In the genomic region with DNA sequence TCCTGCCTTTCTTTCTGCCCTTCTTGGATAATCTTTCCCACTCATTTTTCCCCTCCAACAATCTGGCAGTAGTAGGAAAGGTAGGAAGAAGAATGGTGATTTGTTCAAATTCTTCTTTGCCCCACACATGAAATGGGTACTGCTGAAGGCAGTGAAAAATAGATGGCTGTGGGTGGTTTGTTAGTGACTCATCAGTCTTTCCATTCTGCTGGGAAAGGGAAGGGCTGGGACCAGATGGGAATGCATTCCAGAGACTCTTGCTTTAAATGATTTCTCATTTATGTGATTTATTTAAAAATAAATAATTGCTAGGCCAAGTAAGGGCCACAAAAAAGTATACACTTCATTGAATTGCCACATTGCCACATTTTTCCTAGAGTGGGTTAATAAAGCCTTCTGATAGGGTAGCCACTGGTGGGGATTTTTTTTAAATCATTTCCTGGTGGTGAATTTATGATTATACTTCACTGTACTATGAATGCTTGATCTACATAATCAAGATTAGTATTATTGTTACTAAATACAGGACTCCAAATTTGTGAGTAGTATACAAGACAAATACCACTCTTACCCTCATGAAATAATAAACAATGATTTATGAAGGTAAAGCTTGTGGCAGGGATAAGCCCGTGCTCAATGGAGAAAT, we compare ENCODE assay signal across 9 cellular contexts.
DNase-seq lines count a peak whose midpoint lies in the region; ATAC-seq and TF ChIP-seq lines count a peak whose summit lies in the region.
"Had no signal": no experiment of that assay in that cellular context is flagged by ENCODE, and none has a peak within 500 bp of the region (broad histone marks: within the 10 kb centered on the region; RNA-seq: fewer than 3 reads in every experiment).

No MANE protein-coding gene starts in this region.

- peaks cover 5 to 8% of the 10 kb centered on the region in 2 donors for H3K4me1 Mint-ChIP-seq in stimulated activated naive B cell treated with anti-CD40 and anti-IgM and Interleukin-4, amounts not matched to agents 10 μg/mL and 1 μg/mL and 100 μg/mL, for 72 hours

- DNase-seq in EL (peak; percentile 93), SW 1271 (lab: John Stamatoyannopoulos, UW) (peak; percentile 48 to 86), foreskin keratinocyte (peak; percentile 71 to 83), putamen (ENCODE audit: low spot score) (peak; percentile 59), T-helper 2 cell (no peak)
- DNase-seq in stimulated activated naive B cell treated with anti-CD40 and anti-IgM and Interleukin-4, amounts not matched to agents 10 μg/mL and 1 μg/mL and 100 μg/mL, for 72 hours = no peak
- DNase-seq: activated T-cell treated with anti-CD3 and anti-CD28 coated beads, Interleukin-2, amount 50 U/mL, for 24 hours had no signal

- ATAC-seq in foreskin keratinocyte (peak; percentile 95), GM18873 (IDR thresholded peaks at IDR 0.05; ENCODE audit: low FRiP score, unreplicated experiment) (no peak), GM18861 (IDR thresholded peaks at IDR 0.05; ENCODE audit: unreplicated experiment) (no peak)
- no peak for ATAC-seq in stimulated activated naive B cell treated with anti-CD40 and anti-IgM and Interleukin-4, amounts not matched to agents 10 μg/mL and 1 μg/mL and 100 μg/mL, for 72 hours (replicated peaks)

- no peaks in the 10 kb centered on the region for H3K27me3 ChIP-seq in foreskin keratinocyte

- H3K9me3 Mint-ChIP-seq in stimulated activated naive B cell treated with anti-CD40 and anti-IgM and Interleukin-4, amounts not matched to agents 10 μg/mL and 1 μg/mL and 100 μg/mL, for 72 hours = peaks cover 10 to 14% of the 10 kb centered on the region in 2 donors

- H3K27me3 Mint-ChIP-seq in stimulated activated naive B cell treated with anti-CD40 and anti-IgM and Interleukin-4, amounts not matched to agents 10 μg/mL and 1 μg/mL and 100 μg/mL, for 72 hours = no peaks in the 10 kb centered on the region
- H3K27me3 Mint-ChIP-seq: activated T-cell treated with anti-CD3 and anti-CD28 coated beads, Interleukin-2, amount 50 U/mL, for 24 hours had no signal

- no peak for TF ChIP-seq CTCF in foreskin keratinocyte (conservative IDR thresholded peaks at IDR 0.05)

- peak overlapping the region; percentile 69 for H3K27ac ChIP-seq in foreskin keratinocyte

- peaks cover 16 to 24% of the 10 kb centered on the region in 2 donors for H3K36me3 Mint-ChIP-seq in stimulated activated naive B cell treated with anti-CD40 and anti-IgM and Interleukin-4, amounts not matched to agents 10 μg/mL and 1 μg/mL and 100 μg/mL, for 72 hours

- H3K27ac Mint-ChIP-seq in stimulated activated naive B cell treated with anti-CD40 and anti-IgM and Interleukin-4, amounts not matched to agents 10 μg/mL and 1 μg/mL and 100 μg/mL, for 72 hours = no peak overlapping the region
- H3K27ac Mint-ChIP-seq: activated T-cell treated with anti-CD3 and anti-CD28 coated beads, Interleukin-2, amount 50 U/mL, for 24 hours had no signal

- no peak overlapping the region for H3K4me3 Mint-ChIP-seq in stimulated activated naive B cell treated with anti-CD40 and anti-IgM and Interleukin-4, amounts not matched to agents 10 μg/mL and 1 μg/mL and 100 μg/mL, for 72 hours
- H3K4me3 Mint-ChIP-seq: activated T-cell treated with anti-CD3 and anti-CD28 coated beads, Interleukin-2, amount 50 U/mL, for 24 hours had no signal

- peaks cover 25% of the 10 kb centered on the region for H3K4me1 ChIP-seq in foreskin keratinocyte

Comparison
In these comparisons a context has a peak if more than half of its experiments do, and no peak if none do; other contexts are left out.
1. DNase-seq: peak in EL (single experiment), SW 1271 (2 of 2), foreskin keratinocyte (2 of 2) and putamen (single experiment); none in stimulated activated naive B cell treated with anti-CD40 and anti-IgM and Interleukin-4, amounts not matched to agents 10 μg/mL and 1 μg/mL and 100 μg/mL, for 72 hours (single experiment) and T-helper 2 cell (0 of 5).